In genomic region chr12:68234140-68234539, GRCh38 we compare ENCODE assay signal across 20 cellular contexts. TPM values are rescaled to one million over a fixed set of nuclear protein-coding genes. Genes with fewer than 3 reads are reported as not detected.
"Had no signal": no experiment of that assay in that cellular context is flagged by ENCODE, and none has a peak within 500 bp of the region (broad histone marks: within the 10 kb centered on the region; RNA-seq: fewer than 3 reads in every experiment).

No MANE protein-coding gene starts in this region.

- ATAC-seq: activated naive CD4-positive, alpha-beta T cell treated with anti-CD3 and anti-CD28 coated beads, Interleukin-2, amount 50 U/mL, for 72 hours; heart right ventricle had no signal

- H3K4me3 Mint-ChIP-seq: activated CD4-positive, alpha-beta memory T cell treated with anti-CD3 and anti-CD28 coated beads for 36 hours; stimulated activated naive CD8-positive, alpha-beta T cell treated with anti-CD3 and anti-CD28 coated beads, Interleukin-15, Interleukin-2, amounts not matched to agents 100 ng/mL and 50 ng/mL, for 24 hours had no signal

- H3K27me3 Mint-ChIP-seq: stimulated activated naive CD8-positive, alpha-beta T cell treated with anti-CD3 and anti-CD28 coated beads, Interleukin-15, Interleukin-2, amounts not matched to agents 100 ng/mL and 50 ng/mL, for 24 hours had no signal

- H3K9me3 Mint-ChIP-seq: activated CD4-positive, alpha-beta memory T cell treated with anti-CD3 and anti-CD28 coated beads for 36 hours had no signal

- H3K27ac Mint-ChIP-seq: activated CD4-positive, alpha-beta memory T cell treated with anti-CD3 and anti-CD28 coated beads for 36 hours; activated naive CD4-positive, alpha-beta T cell treated with anti-CD3 and anti-CD28 coated beads, Interleukin-2, amount 50 U/mL, for 72 hours; stimulated activated naive CD8-positive, alpha-beta T cell treated with anti-CD3 and anti-CD28 coated beads, Interleukin-15, Interleukin-2, amounts not matched to agents 100 ng/mL and 50 ng/mL, for 24 hours had no signal

- H3K4me1 ChIP-seq: prostate gland had no signal

- H3K9me3 ChIP-seq: esophagus squamous epithelium, heart right ventricle, left ventricle myocardium inferior, prostate gland, right atrium auricular region had no signal

- H3K27ac ChIP-seq: cardiac muscle cell, esophagus squamous epithelium, heart right ventricle, left ventricle myocardium inferior, prostate gland, right atrium auricular region had no signal

- DNase-seq: activated CD4-positive, alpha-beta memory T cell treated with anti-CD3 and anti-CD28 coated beads for 36 hours; activated effector memory CD4-positive, alpha-beta T cell treated with anti-CD3 and anti-CD28 coated beads, Interleukin-2, amount 50 U/mL, for 16 hours; activated T-cell treated with anti-CD3 and anti-CD28 coated beads, Interleukin-2, amount 50 U/mL, for 1 hour; amniotic stem cell; dermis blood vessel endothelial cell; effector memory CD4-positive, alpha-beta T cell; esophagus squamous epithelium; heart right ventricle; kidney glomerular epithelial cell; left ventricle myocardium inferior; mammary epithelial cell; stimulated activated CD4-positive, alpha-beta T cell treated with anti-CD3 and anti-CD28 coated beads, Interleukin-2, amount 100 ng/mL, for 24 hours; trophoblast cell had no signal

- H3K36me3 Mint-ChIP-seq: activated CD4-positive, alpha-beta memory T cell treated with anti-CD3 and anti-CD28 coated beads for 36 hours had no signal

- H3K36me3 ChIP-seq: cardiac muscle cell, esophagus squamous epithelium, heart right ventricle, left ventricle myocardium inferior, prostate gland, right atrium auricular region had no signal

- H3K27me3 ChIP-seq: cardiac muscle cell, esophagus squamous epithelium, heart right ventricle, right atrium auricular region had no signal

- H3K4me3 ChIP-seq: cardiac muscle cell, esophagus squamous epithelium, heart right ventricle, left ventricle myocardium inferior, prostate gland, right atrium auricular region had no signal

RNA-seq across cellular contexts. Expression of gene IL26, which starts 8.5 kb away (rescaled TPM):
- total RNA-seq: cardiac muscle cell, dermis blood vessel endothelial cell, heart right ventricle, left ventricle myocardium inferior, mammary epithelial cell, osteocyte, prostate gland, right atrium auricular region, temporal lobe had no signal
- polyA plus RNA-seq: cardiac muscle cell, heart right ventricle, mammary epithelial cell had no signal

RNA-seq across cellular contexts. Expression of gene IL22, which starts 19.3 kb away (rescaled TPM):
- total RNA-seq: cardiac muscle cell, dermis blood vessel endothelial cell, heart right ventricle, left ventricle myocardium inferior, mammary epithelial cell, osteocyte, prostate gland, right atrium auricular region, temporal lobe had no signal
- polyA plus RNA-seq: cardiac muscle cell, heart right ventricle, mammary epithelial cell had no signal
